14 cellular contexts compared by ENCODE assay signal in the genomic region with DNA sequence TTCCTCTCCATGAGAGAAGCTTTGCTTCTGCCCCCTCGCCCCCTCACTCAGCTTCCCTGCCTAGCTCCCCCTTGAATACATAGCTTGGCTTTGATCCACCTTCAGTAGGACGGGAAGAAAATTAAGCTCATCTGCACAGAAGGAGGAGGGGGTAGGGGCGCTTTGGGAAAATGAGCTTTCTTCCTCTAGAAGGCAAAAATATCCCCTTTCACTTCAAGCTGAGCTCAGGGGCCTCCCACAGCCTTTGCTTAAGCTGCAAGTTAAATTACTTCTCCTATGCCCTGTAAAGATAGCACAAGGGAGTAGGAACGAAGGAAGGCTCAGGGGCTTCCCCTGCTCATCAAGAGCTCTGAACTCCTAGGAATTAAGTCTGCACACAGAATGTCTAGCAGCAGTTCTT.
A peak's percentile ranks its signal among the peaks of the same experiment; 100 is the strongest.
DNase-seq lines count a peak whose midpoint lies in the region; ATAC-seq and TF ChIP-seq lines count a peak whose summit lies in the region.
"Had no signal": no experiment of that assay in that cellular context is flagged by ENCODE, and none has a peak within 500 bp of the region (broad histone marks: within the 10 kb centered on the region; RNA-seq: fewer than 3 reads in every experiment).

No MANE protein-coding gene starts in this region.

- peaks cover 19% of the 10 kb centered on the region for H3K4me1 ChIP-seq in endodermal cell (ENCODE audit: control insufficient read depth, insufficient read depth, low read length)

- POLR2A ChIA-PET in WTC11 (lab: Charles Lee) = no interaction called here

- H3K9me3 Mint-ChIP-seq in endodermal cell = no peaks in the 10 kb centered on the region
- H3K9me3 Mint-ChIP-seq in WTC11 = no peaks in the 10 kb centered on the region

- H3K9ac ChIP-seq in endodermal cell (ENCODE audit: extremely low read depth, low read length, poor library complexity, severe bottlenecking) = no peak overlapping the region

- H3K36me3 Mint-ChIP-seq in endodermal cell (ENCODE audit: low read depth) (peaks cover 39% of the 10 kb centered on the region), WTC11 (no peaks in the 10 kb centered on the region)

- peaks cover 44% of the 10 kb centered on the region for H3K4me1 Mint-ChIP-seq in endodermal cell
- peaks cover 13% of the 10 kb centered on the region for H3K4me1 Mint-ChIP-seq in WTC11

- H3K9me3 ChIP-seq in endodermal cell (ENCODE audit: control insufficient read depth, low read length) = no peaks in the 10 kb centered on the region
- H3K9me3 ChIP-seq: SJCRH30 had no signal

- H3K27ac Mint-ChIP-seq in endodermal cell = no peak overlapping the region
- H3K27ac Mint-ChIP-seq in WTC11 = no peak overlapping the region; the same call in 1 of the 2 replicates

- TF ChIP-seq CTCF in endodermal cell (conservative IDR thresholded peaks at IDR 0.05) (no peak), WTC11 (IDR thresholded peaks at IDR 0.05) (no peak)

- peaks cover 7% of the 10 kb centered on the region for H3K36me3 ChIP-seq in endodermal cell (ENCODE audit: control insufficient read depth, insufficient read depth, low read length)
- H3K36me3 ChIP-seq: SJCRH30 had no signal

- H3K27me3 Mint-ChIP-seq in endodermal cell (ENCODE audit: insufficient read depth) (peaks cover 3% of the 10 kb centered on the region), WTC11 (ENCODE audit: low read depth) (no peaks in the 10 kb centered on the region)

- CTCF ChIA-PET in WTC11 (lab: Charles Lee) = interaction anchor here (1.0 to 4.4 kb wide), 6 partner anchors 22 to 120 kb away, joined by 5 to 37 read pairs (median 10); partner anchors contain the start of gene PLEKHA6

- WGBS in endodermal cell (ENCODE audit: insufficient coverage in 1 of 2, insufficient read length in 1 of 2), 2 experiments = 55 to 65% methylated on average over 1 to 2 of the region's 4 CpGs

- ATAC-seq in HG03521 (IDR thresholded peaks at IDR 0.05; ENCODE audit: unreplicated experiment) (no peak), WTC11 (no peak)
- ATAC-seq: HCT116, K562 had no signal

- H3K27me3 ChIP-seq in endodermal cell (ENCODE audit: control insufficient read depth, insufficient read depth, low read length, poor library complexity, severe bottlenecking) = no peaks in the 10 kb centered on the region
- H3K27me3 ChIP-seq: SJCRH30 had no signal

- peak; percentile 36 for DNase-seq in CD1c-positive myeloid dendritic cell (ENCODE audit: extremely low spot score)
- peak; percentile 43 to 68 for DNase-seq in NOMO-1 (lab: John Stamatoyannopoulos, UW; ENCODE audit: unreplicated experiment in 2 of 2)
- no peak for DNase-seq in endodermal cell
- DNase-seq in putamen (ENCODE audit: low spot score) = peak; percentile 81
- no peak for DNase-seq in NCI-H774 (lab: John Stamatoyannopoulos, UW)
- no peak for DNase-seq in WTC11 (ENCODE audit: low spot score)
- DNase-seq: C1 segment of cervical spinal cord, COR-L47, NCI-H1092, SJCRH30 had no signal

- H3K4me3 ChIP-seq in endodermal cell (ENCODE audit: low read length) = no peak overlapping the region
- H3K4me3 ChIP-seq: K562, SJCRH30 had no signal

- no peak overlapping the region for H3K4me3 Mint-ChIP-seq in endodermal cell
- no peak overlapping the region for H3K4me3 Mint-ChIP-seq in WTC11

- H3K27ac ChIP-seq in endodermal cell (ENCODE audit: low read depth, low read length) = peak overlapping the region; percentile 4
- H3K27ac ChIP-seq: RWPE1, SJCRH30 had no signal

TF ChIP-seq in WTC11, 78 proteins besides CTCF, POLR2A, EP300 and RAD21 (continues in another document):
- no peak for TF ChIP-seq TEAD1 (CRISPR knock-in tag; IDR thresholded peaks at IDR 0.05)
- TF ChIP-seq SMAD4 (CRISPR knock-in tag; IDR thresholded peaks at IDR 0.05) = no peak
- no peak for TF ChIP-seq AFF4 (CRISPR knock-in tag; IDR thresholded peaks at IDR 0.05; ENCODE audit: borderline replicate concordance)
- TF ChIP-seq NR3C1 (CRISPR knock-in tag; conservative IDR thresholded peaks at IDR 0.05; ENCODE audit: low read depth) = no peak
- TF ChIP-seq ZSCAN18 (CRISPR knock-in tag; IDR thresholded peaks at IDR 0.05) = no peak
- TF ChIP-seq PRRX2 (CRISPR knock-in tag; IDR thresholded peaks at IDR 0.05) = no peak
- no peak for TF ChIP-seq RELA (CRISPR knock-in tag; IDR thresholded peaks at IDR 0.05; ENCODE audit: borderline replicate concordance)
- no peak for TF ChIP-seq AR (CRISPR knock-in tag; IDR thresholded peaks at IDR 0.05)
- no peak for TF ChIP-seq ATF3 (CRISPR knock-in tag; conservative IDR thresholded peaks at IDR 0.05)
- TF ChIP-seq, protein P1, sequence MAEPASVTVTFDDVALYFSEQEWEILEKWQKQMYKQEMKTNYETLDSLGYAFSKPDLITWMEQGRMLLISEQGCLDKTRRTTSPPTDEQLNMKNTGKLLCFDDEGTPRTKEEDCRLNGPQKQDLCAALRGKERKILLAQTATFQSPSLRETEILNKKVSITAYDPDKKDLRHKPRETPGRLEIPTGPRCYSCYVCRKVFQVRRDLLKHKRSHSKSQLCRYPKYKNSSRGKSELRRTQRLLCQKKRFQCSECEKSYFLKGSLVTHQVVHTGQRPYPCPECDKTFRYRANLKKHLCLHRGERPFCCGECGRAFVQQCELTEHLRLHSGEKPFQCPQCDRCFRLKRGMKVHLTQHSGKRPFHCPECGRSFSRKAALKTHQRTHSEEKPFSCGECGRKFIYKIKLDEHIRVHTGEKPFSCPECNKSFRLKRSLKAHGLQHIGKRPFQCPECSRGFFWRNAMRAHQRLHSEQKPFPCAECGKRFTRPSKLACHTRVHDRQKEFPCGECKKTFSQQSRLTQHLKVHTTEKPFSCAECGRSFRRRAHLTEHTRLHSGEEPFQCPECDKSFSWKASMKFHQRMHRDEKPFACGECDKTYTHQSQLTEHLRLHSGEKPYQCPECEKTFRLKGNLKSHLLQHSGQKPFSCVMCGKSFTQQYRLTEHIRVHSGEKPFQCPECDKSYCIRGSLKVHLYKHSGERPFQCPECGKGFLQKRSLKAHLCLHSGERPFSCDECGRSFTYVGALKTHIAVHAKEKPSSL (CRISPR knock-in tag; conservative IDR thresholded peaks at IDR 0.05) = no peak
- no peak for TF ChIP-seq SOX15 (CRISPR knock-in tag; IDR thresholded peaks at IDR 0.05)

Comparison
In these comparisons a context has a peak if more than half of its experiments do, and no peak if none do; other contexts are left out.
1. DNase-seq: peak in CD1c-positive myeloid dendritic cell (single experiment), NOMO-1 (2 of 2) and putamen (single experiment); none in endodermal cell (single experiment), NCI-H774 (single experiment) and WTC11 (single experiment).